ENCODE assay signal across 1 cellular context in genomic region chrX:30626402-30626801, GRCh38.
A peak's percentile ranks its signal among the peaks of the same experiment; 100 is the strongest.
TF ChIP-seq lines count a peak whose summit lies in the region.

No MANE protein-coding gene starts in this region.

TF ChIP-seq in HepG2, 621 proteins besides CTCF, POLR2A, EP300 and RAD21 (continued from another document):
- TF ChIP-seq IRF9 (CRISPR knock-in tag; IDR thresholded peaks at IDR 0.05; ENCODE audit: borderline replicate concordance) (no peak), ZNF546 (CRISPR knock-in tag; conservative IDR thresholded peaks at IDR 0.05) (no peak), GTF3A (CRISPR knock-in tag; conservative IDR thresholded peaks at IDR 0.05) (no peak), ZNF124 (CRISPR knock-in tag; IDR thresholded peaks at IDR 0.05) (no peak), ZNF143 (CRISPR knock-in tag; IDR thresholded peaks at IDR 0.05) (no peak), MBNL3 (CRISPR knock-in tag; conservative IDR thresholded peaks at IDR 0.05) (no peak), SALL2 (CRISPR knock-in tag; IDR thresholded peaks at IDR 0.05) (no peak), ARID3A (IDR thresholded peaks at IDR 0.05; ENCODE audit: low read depth, low read length) (peak; percentile 61), SP1 (IDR thresholded peaks at IDR 0.05) (no peak), SP1 (CRISPR knock-in tag; IDR thresholded peaks at IDR 0.05) (no peak), ZNF737 (CRISPR knock-in tag; IDR thresholded peaks at IDR 0.05; ENCODE audit: borderline replicate concordance) (no peak), IRX3 (CRISPR knock-in tag; IDR thresholded peaks at IDR 0.05; ENCODE audit: borderline replicate concordance, low read depth) (no peak), ZBTB37 (CRISPR knock-in tag; IDR thresholded peaks at IDR 0.05) (no peak), SKIL (CRISPR knock-in tag; IDR thresholded peaks at IDR 0.05; ENCODE audit: borderline replicate concordance) (no peak), GFI1 (CRISPR knock-in tag; IDR thresholded peaks at IDR 0.05; ENCODE audit: borderline replicate concordance) (peak; percentile 32; the same call in 1 of the 2 replicates), PAXIP1 (CRISPR knock-in tag; conservative IDR thresholded peaks at IDR 0.05) (peak; percentile 62; the same call in 1 of the 2 replicates), ZNF747 (CRISPR knock-in tag; IDR thresholded peaks at IDR 0.05; ENCODE audit: borderline replicate concordance) (no peak), TP53 (CRISPR knock-in tag; conservative IDR thresholded peaks at IDR 0.05) (no peak), NFKBIZ (CRISPR knock-in tag; IDR thresholded peaks at IDR 0.05) (no peak), ZNF660 (CRISPR knock-in tag; IDR thresholded peaks at IDR 0.05; ENCODE audit: borderline replicate concordance, low read depth) (no peak), TBX2 (CRISPR knock-in tag; IDR thresholded peaks at IDR 0.05; ENCODE audit: borderline replicate concordance) (no peak), FOXA1 (IDR thresholded peaks at IDR 0.05) (no peak), FOXA1 (CRISPR knock-in tag; IDR thresholded peaks at IDR 0.05) (no peak), EZH2 (conservative IDR thresholded peaks at IDR 0.05; ENCODE audit: low read depth, low read length) (no peak)
